In the genomic region with DNA sequence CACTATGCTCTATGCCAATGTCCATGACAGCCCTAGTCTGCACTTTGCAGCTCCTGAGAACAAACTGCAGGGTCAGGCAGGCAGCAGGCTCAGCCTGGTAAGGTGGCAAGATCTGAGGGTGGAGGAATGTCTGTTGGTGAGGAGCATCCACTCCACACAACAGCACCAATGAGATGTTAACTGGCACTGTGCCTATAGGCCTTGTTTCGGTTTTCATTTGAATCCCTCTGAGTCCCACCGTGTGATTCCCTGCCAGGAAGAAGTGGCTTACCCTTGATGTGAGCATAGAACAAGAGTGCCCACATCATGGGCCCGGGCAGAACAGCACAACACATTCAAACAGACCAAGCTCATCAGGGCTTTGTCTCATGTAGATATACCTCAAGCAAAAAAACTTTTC, we compare ENCODE assay signal across 23 cellular contexts. TPM values are rescaled to one million over a fixed set of nuclear protein-coding genes. Genes with fewer than 3 reads are reported as not detected.
DNase-seq lines count a peak whose midpoint lies in the region; ATAC-seq, FAIRE-seq and TF ChIP-seq lines count a peak whose summit lies in the region.
"Had no signal": no experiment of that assay in that cellular context is flagged by ENCODE, and none has a peak within 500 bp of the region (broad histone marks: within the 10 kb centered on the region; RNA-seq: fewer than 3 reads in every experiment).

No MANE protein-coding gene starts in this region.

- peaks cover 42% of the 10 kb centered on the region for H3K4me1 Mint-ChIP-seq in WTC11
- H3K4me1 Mint-ChIP-seq in neural progenitor cell = no peaks in the 10 kb centered on the region
- H3K4me1 Mint-ChIP-seq: activated naive CD4-positive, alpha-beta T cell treated with anti-CD3 and anti-CD28 coated beads, Interleukin-2, amount 10 ng/mL, durations not matched to agents 7 days and 5 days; immature natural killer cell; nephron had no signal

- CTCF ChIA-PET in WTC11 (lab: Charles Lee) = interaction anchor here (1.0 to 1.8 kb wide), 3 partner anchors 25 to 94 kb away, joined by 4 to 6 read pairs (median 4); no protein-coding TSS in a partner anchor

- H3K27ac Mint-ChIP-seq in WTC11 (no peak overlapping the region), neural progenitor cell (no peak overlapping the region)
- H3K27ac Mint-ChIP-seq: activated T-cell treated with anti-CD3 and anti-CD28 coated beads, Interleukin-2, amount 50 U/mL, for 72 hours; immature natural killer cell; nephron had no signal

- H3K4me3 ChIP-seq in GM12865 (ENCODE audit: low read depth, low read length) (no peak overlapping the region), HUES64 (ENCODE audit: low read length) (no peak overlapping the region), neural progenitor cell (no peak overlapping the region)
- H3K4me3 ChIP-seq: coronary artery, GM12878, left lung had no signal

- peaks cover 30% of the 10 kb centered on the region for H3K4me1 ChIP-seq in HUES64 (ENCODE audit: insufficient read depth, low read length)
- peaks cover 5% of the 10 kb centered on the region for H3K4me1 ChIP-seq in neural progenitor cell
- H3K4me1 ChIP-seq: left lung had no signal

- no peak for FAIRE-seq in HTR-8/SVneo (lab: Jason Lieb, UNC)
- FAIRE-seq: bronchial epithelial cell, endometrium, GM12878 had no signal

- H3K4me3 Mint-ChIP-seq in WTC11 = no peak overlapping the region
- no peak overlapping the region for H3K4me3 Mint-ChIP-seq in neural progenitor cell
- H3K4me3 Mint-ChIP-seq: activated naive CD4-positive, alpha-beta T cell treated with anti-CD3 and anti-CD28 coated beads, Interleukin-2, amount 10 ng/mL, durations not matched to agents 7 days and 5 days; activated T-cell treated with anti-CD3 and anti-CD28 coated beads, Interleukin-2, amount 50 U/mL, for 72 hours; CD4-positive, CD25-positive, alpha-beta regulatory T cell; immature natural killer cell; nephron had no signal

- H3K9ac ChIP-seq in HUES64 (ENCODE audit: low read depth, low read length) = peak overlapping the region; percentile 28
- no peak overlapping the region for H3K9ac ChIP-seq in neural progenitor cell

- 79% methylated on average over 3 of the region's 3 CpGs for WGBS in HUES64

- TF ChIP-seq CTCF in GM12865 (IDR thresholded peaks at IDR 0.05; ENCODE audit: insufficient read depth, low read depth, low read length, missing control alignments) (no peak), WTC11 (IDR thresholded peaks at IDR 0.05) (no peak), neural progenitor cell (IDR thresholded peaks at IDR 0.05) (no peak)

- H3K9me3 ChIP-seq in HUES64 (ENCODE audit: insufficient read depth, low read depth, low read length) = no peaks in the 10 kb centered on the region
- no peaks in the 10 kb centered on the region for H3K9me3 ChIP-seq in neural progenitor cell (ENCODE audit: low read depth)
- H3K9me3 ChIP-seq: left lung had no signal

- POLR2A ChIA-PET in WTC11 (lab: Charles Lee) = no interaction called here

- ATAC-seq in WTC11 = peak; percentile 27; the same call in 1 of the 2 replicates
- ATAC-seq in GM21786 (IDR thresholded peaks at IDR 0.05; ENCODE audit: unreplicated experiment) = no peak
- ATAC-seq: activated T-cell treated with anti-CD3 and anti-CD28 coated beads, Interleukin-2, amount 50 U/mL, for 72 hours; GM12878; left lung had no signal

- peaks cover 3% of the 10 kb centered on the region for H4K20me1 ChIP-seq in neural progenitor cell (ENCODE audit: low read depth)

- DNase-seq in GM12865 (ENCODE audit: low read depth) (peak; percentile 5), WTC11 (ENCODE audit: low spot score) (no peak), lung microvascular endothelial cell (ENCODE audit: low read depth in 2 of 2) (peak; percentile 23 to 51), HTR-8/SVneo (ENCODE audit: insufficient read length, low spot score) (no peak), neural progenitor cell (ENCODE audit: low spot score) (no peak)
- DNase-seq: activated CD4-positive, CD25-positive, alpha-beta regulatory T cell treated with anti-CD3 and anti-CD28 coated beads, Interleukin-2, amount 50 U/mL, for 72 hours; activated naive CD4-positive, alpha-beta T cell treated with anti-CD3 and anti-CD28 coated beads, Interleukin-2, amount 10 ng/mL, durations not matched to agents 7 days and 5 days; activated T-cell treated with anti-CD3 and anti-CD28 coated beads, Interleukin-2, amount 50 U/mL, for 72 hours; amygdala; CD4-positive, CD25-positive, alpha-beta regulatory T cell; DMS153; head of caudate nucleus; immature natural killer cell; left lung had no signal

- H3K36me3 ChIP-seq in HUES64 (ENCODE audit: insufficient read depth, low read length) (peaks cover 39% of the 10 kb centered on the region), neural progenitor cell (no peaks in the 10 kb centered on the region)

- H3K9me3 Mint-ChIP-seq in WTC11 = no peaks in the 10 kb centered on the region
- no peaks in the 10 kb centered on the region for H3K9me3 Mint-ChIP-seq in neural progenitor cell
- H3K9me3 Mint-ChIP-seq: activated naive CD4-positive, alpha-beta T cell treated with anti-CD3 and anti-CD28 coated beads, Interleukin-2, amount 10 ng/mL, durations not matched to agents 7 days and 5 days; activated T-cell treated with anti-CD3 and anti-CD28 coated beads, Interleukin-2, amount 50 U/mL, for 72 hours; CD4-positive, CD25-positive, alpha-beta regulatory T cell; immature natural killer cell; nephron had no signal

- peaks cover 5% of the 10 kb centered on the region for H3F3A ChIP-seq in neural progenitor cell (ENCODE audit: low read depth)

- H3K4me2 ChIP-seq in neural progenitor cell = no peak overlapping the region

- H3K27ac ChIP-seq in HUES64 (ENCODE audit: low read depth, low read length) (peak overlapping the region; percentile 23; the same call in 1 of the 2 replicates), neural progenitor cell (no peak overlapping the region)
- H3K27ac ChIP-seq: coronary artery, left lung had no signal

- H3K27me3 ChIP-seq in HUES64 (ENCODE audit: insufficient read depth, low read length) = no peaks in the 10 kb centered on the region
- H3K27me3 ChIP-seq in neural progenitor cell = no peaks in the 10 kb centered on the region
- H3K27me3 ChIP-seq: left lung had no signal

- H2AFZ ChIP-seq in neural progenitor cell (replicated peaks) = no peak overlapping the region

- H3K79me2 ChIP-seq in neural progenitor cell (ENCODE audit: low read depth) = no peaks in the 10 kb centered on the region

- peaks cover 31% of the 10 kb centered on the region for H3K27me3 Mint-ChIP-seq in WTC11 (ENCODE audit: low read depth)
- H3K27me3 Mint-ChIP-seq in neural progenitor cell (ENCODE audit: insufficient read depth, low read depth) = no peaks in the 10 kb centered on the region
- H3K27me3 Mint-ChIP-seq: activated naive CD4-positive, alpha-beta T cell treated with anti-CD3 and anti-CD28 coated beads, Interleukin-2, amount 10 ng/mL, durations not matched to agents 7 days and 5 days; CD4-positive, CD25-positive, alpha-beta regulatory T cell had no signal

- peaks cover 23% of the 10 kb centered on the region for H3K36me3 Mint-ChIP-seq in WTC11
- H3K36me3 Mint-ChIP-seq in neural progenitor cell = peaks cover 21% of the 10 kb centered on the region

TF ChIP-seq in WTC11, 78 proteins besides CTCF, POLR2A, EP300 and RAD21 (continues in another document):
- no peak for TF ChIP-seq ATF1 (CRISPR knock-in tag; IDR thresholded peaks at IDR 0.05)
- no peak for TF ChIP-seq JUN (CRISPR knock-in tag; IDR thresholded peaks at IDR 0.05)
- TF ChIP-seq ZNF121 (CRISPR knock-in tag; IDR thresholded peaks at IDR 0.05) = no peak
- no peak for TF ChIP-seq CBFB (CRISPR knock-in tag; IDR thresholded peaks at IDR 0.05; ENCODE audit: low read depth)
- no peak for TF ChIP-seq CREM (CRISPR knock-in tag; IDR thresholded peaks at IDR 0.05)
- TF ChIP-seq, protein P1, sequence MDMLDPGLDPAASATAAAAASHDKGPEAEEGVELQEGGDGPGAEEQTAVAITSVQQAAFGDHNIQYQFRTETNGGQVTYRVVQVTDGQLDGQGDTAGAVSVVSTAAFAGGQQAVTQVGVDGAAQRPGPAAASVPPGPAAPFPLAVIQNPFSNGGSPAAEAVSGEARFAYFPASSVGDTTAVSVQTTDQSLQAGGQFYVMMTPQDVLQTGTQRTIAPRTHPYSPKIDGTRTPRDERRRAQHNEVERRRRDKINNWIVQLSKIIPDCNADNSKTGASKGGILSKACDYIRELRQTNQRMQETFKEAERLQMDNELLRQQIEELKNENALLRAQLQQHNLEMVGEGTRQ (CRISPR knock-in tag; IDR thresholded peaks at IDR 0.05) = no peak
- TF ChIP-seq GTF2I (CRISPR knock-in tag; conservative IDR thresholded peaks at IDR 0.05) = no peak
- no peak for TF ChIP-seq ZNF416 (CRISPR knock-in tag; IDR thresholded peaks at IDR 0.05)
- TF ChIP-seq, protein P2, sequence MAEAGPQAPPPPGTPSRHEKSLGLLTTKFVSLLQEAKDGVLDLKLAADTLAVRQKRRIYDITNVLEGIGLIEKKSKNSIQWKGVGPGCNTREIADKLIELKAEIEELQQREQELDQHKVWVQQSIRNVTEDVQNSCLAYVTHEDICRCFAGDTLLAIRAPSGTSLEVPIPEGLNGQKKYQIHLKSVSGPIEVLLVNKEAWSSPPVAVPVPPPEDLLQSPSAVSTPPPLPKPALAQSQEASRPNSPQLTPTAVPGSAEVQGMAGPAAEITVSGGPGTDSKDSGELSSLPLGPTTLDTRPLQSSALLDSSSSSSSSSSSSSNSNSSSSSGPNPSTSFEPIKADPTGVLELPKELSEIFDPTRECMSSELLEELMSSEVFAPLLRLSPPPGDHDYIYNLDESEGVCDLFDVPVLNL (CRISPR knock-in tag; IDR thresholded peaks at IDR 0.05; ENCODE audit: borderline replicate concordance, low read depth) = no peak
- no peak for TF ChIP-seq ZNF232 (CRISPR knock-in tag; IDR thresholded peaks at IDR 0.05)

RNA-seq across cellular contexts. Expression of a gene that starts 44.1 kb away (rescaled TPM):
- 0.20 TPM for polyA plus RNA-seq in HUES64 (2013, experiment 1 of 2)
- polyA plus RNA-seq in HUES64 (2013, experiment 2 of 2) = 0.25 TPM
- 0.62 to 0.85 TPM (median 0.62 TPM) in 3 replicates for total RNA-seq in WTC11 (2021)
- under 0.01 TPM in 1 of 2 replicates, not detected in the other for total RNA-seq in lung microvascular endothelial cell
- 0.31 TPM in 1 of 2 replicates, not detected in the other for total RNA-seq in neural progenitor cell (ENCODE audit: low replicate concordance)
- total RNA-seq: activated CD8-positive, alpha-beta memory T cell treated with anti-CD3 and anti-CD28 coated beads for 36 hours; bronchial epithelial cell; left lung; posterior vena cava had no signal

RNA-seq across cellular contexts. Expression of a gene that starts 54.2 kb away (rescaled TPM):
- polyA plus RNA-seq in HUES64 (2013, experiment 1 of 2) = 605 TPM
- polyA plus RNA-seq in HUES64 (2013, experiment 2 of 2) = 719 TPM
- total RNA-seq in WTC11 (2021) = 560 to 611 TPM (median 602 TPM) in 3 replicates
- total RNA-seq in lung microvascular endothelial cell = 23.8 and 45.1 TPM in 2 replicates
- total RNA-seq in neural progenitor cell (ENCODE audit: low replicate concordance) = 600 and 1,035 TPM in 2 replicates
- polyA plus RNA-seq: CD4-positive, CD25-positive, alpha-beta regulatory T cell had no signal

Comparison
In these comparisons a context has a peak if more than half of its experiments do, and no peak if none do; other contexts are left out.
1. DNase-seq: peak in GM12865 (single experiment) and lung microvascular endothelial cell (2 of 2); none in WTC11 (single experiment), HTR-8/SVneo (single experiment) and neural progenitor cell (single experiment).
2. RNA of a gene that starts 54.2 kb away (total RNA-seq): 600 to 1,035 TPM in neural progenitor cell and 560 to 611 TPM in WTC11; 23.8 to 45.1 TPM in lung microvascular endothelial cell; every median in the first group is over 10 times any median in the second.